8 cellular contexts compared by ENCODE assay signal in genomic region chr17:50272711-50273653, GRCh38. TPM values are rescaled to one million over a fixed set of nuclear protein-coding genes. Genes with fewer than 3 reads are reported as not detected.
DNase-seq lines count a peak whose midpoint lies in the region; ATAC-seq and TF ChIP-seq lines count a peak whose summit lies in the region.

No MANE protein-coding gene starts in this region.

- H3K4me1 ChIP-seq in PC-3 (ENCODE audit: insufficient read depth, low read length) (peaks cover 44% of the 10 kb centered on the region), gastroesophageal sphincter (peaks cover 0 to 47% (median 8%) of the 10 kb centered on the region in 3 donors), tibial artery (peaks cover 0 to 34% (median 27%) of the 10 kb centered on the region in 4 donors)

- DNase-seq in NCI-H2196 (lab: John Stamatoyannopoulos, UW; ENCODE audit: unreplicated experiment), result peak; percentile 44
- DNase-seq in NCI-H2196 treated with DMSO at 0.1 percent for 48 hours (lab: John Stamatoyannopoulos, UW; ENCODE audit: unreplicated experiment), result no peak
- DNase-seq in PC-3, result peak; percentile 63
- DNase-seq in activated effector memory CD4-positive, alpha-beta T cell treated with Interleukin-2 at 50 U/mL for 16 hours, result peak; percentile 23
- DNase-seq in omental fat pad (ENCODE audit: low spot score), result no peak
- peak; percentile 49 to 81 for DNase-seq in tibial artery

- H3K36me3 ChIP-seq in PC-3 (ENCODE audit: low read depth, low read length) (no peaks in the 10 kb centered on the region), gastroesophageal sphincter (no peaks in the 10 kb centered on the region), tibial artery (no peaks in the 10 kb centered on the region)

- TF ChIP-seq CTCF in PC-3 (conservative IDR thresholded peaks at IDR 0.05; ENCODE audit: low read depth, low read length), result peak; percentile 97
- peak in 2 of 4 experiments; percentile 97 for TF ChIP-seq CTCF in gastroesophageal sphincter (IDR thresholded peaks at IDR 0.05)
- TF ChIP-seq CTCF in omental fat pad (IDR thresholded peaks at IDR 0.05), result peak in 1 of 3 donors; percentile 90
- TF ChIP-seq CTCF in tibial artery (IDR thresholded peaks at IDR 0.05), result peak; percentile 96 to 98

- peak overlapping the region; percentile 76 for H3K4me3 ChIP-seq in PC-3 (ENCODE audit: low read length)
- H3K4me3 ChIP-seq in gastroesophageal sphincter, result peak overlapping the region; percentile 62 to 63
- peak overlapping the region; percentile 56 to 67 for H3K4me3 ChIP-seq in tibial artery

- H3K9me2 ChIP-seq in PC-3 (replicated peaks; ENCODE audit: low read length), result no peaks in the 10 kb centered on the region

- no peak for TF ChIP-seq EP300 in gastroesophageal sphincter (IDR thresholded peaks at IDR 0.05)

- 3 to 8% methylated on average over 19 to 22 of the region's 57 CpGs for WGBS in gastroesophageal sphincter (ENCODE audit: low coverage in 1 of 2), 2 donors

- H3K9me3 ChIP-seq in PC-3 (ENCODE audit: low read length) (no peaks in the 10 kb centered on the region), gastroesophageal sphincter (no peaks in the 10 kb centered on the region), tibial artery (no peaks in the 10 kb centered on the region)

- peak overlapping the region; percentile 46 for H3K9ac ChIP-seq in PC-3 (ENCODE audit: low read length)

- no peaks in the 10 kb centered on the region for H4K20me1 ChIP-seq in PC-3 (ENCODE audit: low read length)

- ATAC-seq in PC-3 (peak; percentile 34), gastroesophageal sphincter (peak; percentile 56), omental fat pad (ENCODE audit: low FRiP score) (peak; percentile 57), HG03135 (IDR thresholded peaks at IDR 0.05; ENCODE audit: unreplicated experiment) (no peak)

- peak overlapping the region; percentile 85 for H2AFZ ChIP-seq in PC-3 (ENCODE audit: low read length)

- H3K4me2 ChIP-seq in PC-3 (ENCODE audit: low read length), result peak overlapping the region; percentile 87

- BruUV-seq in PC-3 (replicated peaks; lab: Mats Ljungman, UMichigan), result no TSS peak

- peaks cover 8% of the 10 kb centered on the region; the same call in 1 of the 2 replicates for H3K79me2 ChIP-seq in PC-3 (ENCODE audit: low read length)

- no peaks in the 10 kb centered on the region for H3F3A ChIP-seq in PC-3 (ENCODE audit: low read length, unreplicated experiment)

- POLR2A ChIA-PET in PC-3 (lab: Charles Lee; ENCODE audit: unreplicated experiment), result no interaction called here

- peak in 1 of 2 donors; percentile 11 for TF ChIP-seq POLR2A in gastroesophageal sphincter (IDR thresholded peaks at IDR 0.05)

- CTCF ChIA-PET in PC-3 (lab: Charles Lee), result interaction anchor here (1.0 to 2.3 kb wide), 3 partner anchors 73 to 103 kb away, joined by 3 to 28 read pairs (median 16); no protein-coding TSS in a partner anchor

- no peaks in the 10 kb centered on the region for H3K27me3 ChIP-seq in PC-3 (ENCODE audit: low read length)
- peaks cover 18% of the 10 kb centered on the region for H3K27me3 ChIP-seq in gastroesophageal sphincter
- H3K27me3 ChIP-seq in tibial artery, result peaks cover 0 to 29% of the 10 kb centered on the region in 2 donors

- H3K27ac ChIP-seq in PC-3 (ENCODE audit: low read length) (no peak overlapping the region), gastroesophageal sphincter (peak overlapping the region; percentile 31 to 86 (median 84)), tibial artery (peak overlapping the region; percentile 89 to 91)

- intact Hi-C loops in PC-3 (cut with micrococcal nuclease), result loop anchor here (1.0 to 5.0 kb wide), 2 partner anchors 56 to 73 kb away; no protein-coding TSS in a partner anchor
- intact Hi-C loops in tibial artery (cut with DNase I; ENCODE audit: low total_unique reads), result loop anchor here (1.0 kb wide), 1 partner anchor 73 kb away; no protein-coding TSS in a partner anchor

RNA-seq across cellular contexts. Expression of gene TMEM92, which starts 1.3 kb away (rescaled TPM):
- total RNA-seq in PC-3 (2014; rRNA removed), result 5.6 and 6.9 TPM in 2 replicates
- under 1 TPM in 1 of 4 donors, not detected in 3; 0.16 TPM for total RNA-seq in gastroesophageal sphincter
- total RNA-seq in omental fat pad, result under 1 TPM in 1 of 4 donors, not detected in 3; 0.93 TPM

Comparison
In these comparisons a context has a peak if more than half of its experiments do, and no peak if none do; other contexts are left out.
1. DNase-seq: peak in NCI-H2196 (single experiment), PC-3 (single experiment), activated effector memory CD4-positive, alpha-beta T cell treated with Interleukin-2 at 50 U/mL for 16 hours (single experiment) and tibial artery (2 of 2); none in NCI-H2196 treated with DMSO at 0.1 percent for 48 hours (single experiment) and omental fat pad (single experiment).
2. Peak in every context shown above with its lines, with median percentiles within 50 percentile points of each other: H3K4me3 ChIP-seq.